In the genomic region with DNA sequence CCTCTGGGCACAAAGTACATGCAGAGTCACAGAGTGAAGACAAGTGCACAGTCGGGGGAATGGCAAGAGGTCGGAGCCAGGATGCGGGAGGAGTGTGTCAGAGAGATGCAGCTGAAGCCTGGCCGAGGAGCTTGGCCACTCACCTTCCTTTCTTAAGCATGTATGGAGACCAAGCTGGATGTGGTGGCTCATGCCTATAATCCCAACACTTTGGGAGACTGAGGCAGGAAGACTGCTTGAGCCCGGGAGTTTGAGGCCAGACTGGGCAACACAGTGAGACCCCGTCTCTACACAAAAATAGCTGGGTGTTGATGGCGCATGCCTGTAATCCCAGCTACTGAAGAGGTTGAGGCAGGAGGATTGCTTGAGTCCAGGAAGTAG, we compare ENCODE assay signal across 28 cellular contexts.
DNase-seq lines count a peak whose midpoint lies in the region; ATAC-seq, FAIRE-seq and TF ChIP-seq lines count a peak whose summit lies in the region.
"Had no signal": no experiment of that assay in that cellular context is flagged by ENCODE, and none has a peak within 500 bp of the region (broad histone marks: within the 10 kb centered on the region; RNA-seq: fewer than 3 reads in every experiment).

No MANE protein-coding gene starts in this region.

- H3K9me3 ChIP-seq in BLaER1, result peaks cover 2% of the 10 kb centered on the region; the same call in 1 of the 2 replicates
- H3K9me3 ChIP-seq in HEK293 (ENCODE audit: control insufficient read depth, insufficient read depth, low read depth, low read length), result no peaks in the 10 kb centered on the region
- no peaks in the 10 kb centered on the region for H3K9me3 ChIP-seq in astrocyte (ENCODE audit: insufficient read depth, low read depth, low read length)
- H3K9me3 ChIP-seq: BE2C, MG63, Peyer's patch, SJSA1 had no signal

- DNase-seq in astrocyte (ENCODE audit: low read depth), result no peak
- no peak for DNase-seq in osteocyte (ENCODE audit: extremely low spot score, unreplicated experiment)
- no peak for DNase-seq in activated naive CD8-positive, alpha-beta T cell treated with anti-CD3 and anti-CD28 coated beads, Interleukin-2, amount 50 U/mL, for 24 hours
- DNase-seq in activated T-cell treated with anti-CD3 and anti-CD28 coated beads, Interleukin-2, amount 50 U/mL, for 72 hours, result no peak
- DNase-seq: BE2C, Calu3, DMS53, Karpas-422, MG63, NCI-H1092, NCI-H1436 treated with DMSO at 0.1 percent for 48 hours, NCI-H2029 treated with DMSO at 0.1 percent for 48 hours, NCI-H2171 treated with DMSO at 0.1 percent for 48 hours, NCI-H446, NCI-H526 treated with DMSO at 0.1 percent for 48 hours had no signal

- H3K36me3 Mint-ChIP-seq in astrocyte (ENCODE audit: low read depth, unreplicated experiment) (peaks cover 21% of the 10 kb centered on the region), osteocyte (ENCODE audit: unreplicated experiment) (peaks cover 34% of the 10 kb centered on the region)
- no peaks in the 10 kb centered on the region for H3K36me3 Mint-ChIP-seq in activated naive CD8-positive, alpha-beta T cell treated with anti-CD3 and anti-CD28 coated beads, Interleukin-2, amount 50 U/mL, for 24 hours (ENCODE audit: low read depth)
- no peaks in the 10 kb centered on the region for H3K36me3 Mint-ChIP-seq in activated T-cell treated with anti-CD3 and anti-CD28 coated beads, Interleukin-2, amount 50 U/mL, for 72 hours (ENCODE audit: insufficient read depth in 2 of 2)

- H3K4me1 ChIP-seq in BLaER1 (peaks cover 85% of the 10 kb centered on the region), HEK293 (ENCODE audit: control insufficient read depth, insufficient read depth, low read length) (no peaks in the 10 kb centered on the region), astrocyte (ENCODE audit: insufficient read depth, low read length) (peaks cover 42% of the 10 kb centered on the region)
- H3K4me1 ChIP-seq: BE2C, Peyer's patch had no signal

- peaks cover 88% of the 10 kb centered on the region for H3K79me2 ChIP-seq in astrocyte (ENCODE audit: insufficient read depth, low read length)

- H3K27me3 Mint-ChIP-seq in astrocyte (ENCODE audit: low read depth, unreplicated experiment), result no peaks in the 10 kb centered on the region
- no peaks in the 10 kb centered on the region for H3K27me3 Mint-ChIP-seq in osteocyte (ENCODE audit: unreplicated experiment)
- H3K27me3 Mint-ChIP-seq in activated naive CD8-positive, alpha-beta T cell treated with anti-CD3 and anti-CD28 coated beads, Interleukin-2, amount 50 U/mL, for 24 hours, result no peaks in the 10 kb centered on the region
- no peaks in the 10 kb centered on the region for H3K27me3 Mint-ChIP-seq in activated T-cell treated with anti-CD3 and anti-CD28 coated beads, Interleukin-2, amount 50 U/mL, for 72 hours (ENCODE audit: low read depth)
- H3K27me3 Mint-ChIP-seq: IgD-negative memory B cell had no signal

- H3K27ac Mint-ChIP-seq in astrocyte (ENCODE audit: unreplicated experiment) (peak overlapping the region; percentile 34), osteocyte (ENCODE audit: unreplicated experiment) (peak overlapping the region; percentile 5)
- H3K27ac Mint-ChIP-seq in activated naive CD8-positive, alpha-beta T cell treated with anti-CD3 and anti-CD28 coated beads, Interleukin-2, amount 50 U/mL, for 24 hours, result no peak overlapping the region
- no peak overlapping the region for H3K27ac Mint-ChIP-seq in activated T-cell treated with anti-CD3 and anti-CD28 coated beads, Interleukin-2, amount 50 U/mL, for 72 hours
- H3K27ac Mint-ChIP-seq: CD4-positive, alpha-beta memory T cell; IgD-negative memory B cell had no signal

- H3K9ac ChIP-seq in BLaER1 (peak overlapping the region; percentile 40; the same call in 1 of the 2 replicates), astrocyte (ENCODE audit: low read length) (no peak overlapping the region)

- peak overlapping the region; percentile 70 for H3K27ac ChIP-seq in BLaER1
- H3K27ac ChIP-seq in HEK293 (ENCODE audit: extremely low read depth, low read depth, low read length), result no peak overlapping the region
- peak overlapping the region; percentile 52 for H3K27ac ChIP-seq in astrocyte (ENCODE audit: low read depth, low read length)
- H3K27ac ChIP-seq: Peyer's patch, SJSA1 had no signal

- peaks cover 47% of the 10 kb centered on the region for H3K4me1 Mint-ChIP-seq in astrocyte (ENCODE audit: low read depth, unreplicated experiment)
- peaks cover 38% of the 10 kb centered on the region for H3K4me1 Mint-ChIP-seq in osteocyte (ENCODE audit: unreplicated experiment)
- H3K4me1 Mint-ChIP-seq in activated naive CD8-positive, alpha-beta T cell treated with anti-CD3 and anti-CD28 coated beads, Interleukin-2, amount 50 U/mL, for 24 hours, result no peaks in the 10 kb centered on the region
- H3K4me1 Mint-ChIP-seq in activated T-cell treated with anti-CD3 and anti-CD28 coated beads, Interleukin-2, amount 50 U/mL, for 72 hours (ENCODE audit: low read depth), result no peaks in the 10 kb centered on the region

- H3K4me2 ChIP-seq in BLaER1, result peak overlapping the region; percentile 81
- no peak overlapping the region for H3K4me2 ChIP-seq in astrocyte (ENCODE audit: low read length)

- POLR2A ChIA-PET in HEK293 (lab: Yijun Ruan, JAX), result interaction anchor here (0.7 kb wide), 1 partner anchor 182 kb away, joined by 3 read pairs; a partner anchor contains a TSS

- H3K36me3 ChIP-seq in BLaER1 (peaks cover 44% of the 10 kb centered on the region), HEK293 (ENCODE audit: control insufficient read depth in 2 of 2, insufficient read depth in 1 of 2, low read length in 2 of 2) (peaks cover 0 to 22% of the 10 kb centered on the region in 2 experiments; a peak in 1 of 3 replicates), astrocyte (ENCODE audit: insufficient read depth, low read length) (peaks cover 17% of the 10 kb centered on the region)
- H3K36me3 ChIP-seq: BE2C had no signal

- no peak overlapping the region; the same call in 1 of the 2 replicates for H3K4me3 ChIP-seq in BLaER1
- no peak overlapping the region for H3K4me3 ChIP-seq in HEK293 (ENCODE audit: low read depth, low read length)
- H3K4me3 ChIP-seq in astrocyte (ENCODE audit: insufficient read depth, low read depth, low read length), result no peak overlapping the region
- H3K4me3 ChIP-seq: MG63, Peyer's patch, SJSA1 had no signal

- ATAC-seq in activated naive CD8-positive, alpha-beta T cell treated with anti-CD3 and anti-CD28 coated beads, Interleukin-2, amount 50 U/mL, for 24 hours, result no peak
- ATAC-seq in HG03175 (IDR thresholded peaks at IDR 0.05; ENCODE audit: unreplicated experiment) (no peak), HG02852 (IDR thresholded peaks at IDR 0.05; ENCODE audit: unreplicated experiment) (no peak)
- no peak for ATAC-seq in activated T-cell treated with anti-CD3 and anti-CD28 coated beads, Interleukin-2, amount 50 U/mL, for 72 hours (replicated peaks in 1 of 2)

- H3K27me3 ChIP-seq in BLaER1, result no peaks in the 10 kb centered on the region
- H3K27me3 ChIP-seq in astrocyte (ENCODE audit: insufficient read depth, low read length), result no peaks in the 10 kb centered on the region
- H3K27me3 ChIP-seq: BE2C, MG63, Peyer's patch, SJSA1 had no signal

- no peak overlapping the region for H2AFZ ChIP-seq in astrocyte (ENCODE audit: low read depth, low read length)

- TF ChIP-seq CTCF in HEK293 (tag by site-specific recombination; IDR thresholded peaks at IDR 0.05) (no peak), astrocyte (IDR thresholded peaks at IDR 0.05; ENCODE audit: insufficient read depth, low read depth, low read length) (no peak), osteocyte (IDR thresholded peaks at IDR 0.05) (no peak)

- CTCF ChIA-PET in HEK293 (lab: Yijun Ruan, JAX), result interaction anchor here (0.5 to 1.2 kb wide), 3 partner anchors 17 to 713 kb away, joined by 3 to 7 read pairs (median 6); no protein-coding TSS in a partner anchor

- FAIRE-seq in astrocyte (lab: Jason Lieb, UNC), result no peak
- FAIRE-seq: A204.1, GM12892, GM18507, H54 had no signal

- no peak overlapping the region for H3K4me3 Mint-ChIP-seq in astrocyte (ENCODE audit: unreplicated experiment)
- no peak overlapping the region for H3K4me3 Mint-ChIP-seq in osteocyte (ENCODE audit: unreplicated experiment)
- H3K4me3 Mint-ChIP-seq in activated naive CD8-positive, alpha-beta T cell treated with anti-CD3 and anti-CD28 coated beads, Interleukin-2, amount 50 U/mL, for 24 hours, result no peak overlapping the region
- no peak overlapping the region for H3K4me3 Mint-ChIP-seq in activated T-cell treated with anti-CD3 and anti-CD28 coated beads, Interleukin-2, amount 50 U/mL, for 72 hours
- H3K4me3 Mint-ChIP-seq: CD4-positive, alpha-beta memory T cell; IgD-negative memory B cell had no signal

- H3K9me3 Mint-ChIP-seq in astrocyte (ENCODE audit: unreplicated experiment) (no peaks in the 10 kb centered on the region), osteocyte (ENCODE audit: unreplicated experiment) (no peaks in the 10 kb centered on the region)
- H3K9me3 Mint-ChIP-seq in activated naive CD8-positive, alpha-beta T cell treated with anti-CD3 and anti-CD28 coated beads, Interleukin-2, amount 50 U/mL, for 24 hours, result no peaks in the 10 kb centered on the region
- H3K9me3 Mint-ChIP-seq in activated T-cell treated with anti-CD3 and anti-CD28 coated beads, Interleukin-2, amount 50 U/mL, for 72 hours, result no peaks in the 10 kb centered on the region
- H3K9me3 Mint-ChIP-seq: CD4-positive, alpha-beta memory T cell; HFFc6; IgD-negative memory B cell had no signal

- H4K20me1 ChIP-seq in BLaER1 (no peaks in the 10 kb centered on the region), astrocyte (ENCODE audit: insufficient read depth, low read length) (peaks cover 36% of the 10 kb centered on the region)

TF ChIP-seq in HEK293, 187 proteins besides CTCF, POLR2A, EP300 and RAD21:
- peak; percentile 58; the same call in 1 of the 2 replicates for TF ChIP-seq ZNF121 (tag by site-specific recombination; IDR thresholded peaks at IDR 0.05)
- TF ChIP-seq ZNF138 (tag by site-specific recombination; IDR thresholded peaks at IDR 0.05; ENCODE audit: borderline replicate concordance), result no peak
- no peak for TF ChIP-seq ZNF629 (tag by site-specific recombination; IDR thresholded peaks at IDR 0.05)
- TF ChIP-seq ZNF114 (tag by site-specific recombination; IDR thresholded peaks at IDR 0.05), result no peak
- no peak for TF ChIP-seq ZNF530 (tag by site-specific recombination; IDR thresholded peaks at IDR 0.05; ENCODE audit: low read depth)

Comparison
In these comparisons a context has a peak if more than half of its experiments do, and no peak if none do; other contexts are left out.
1. H3K27ac Mint-ChIP-seq: peak in astrocyte (single experiment) and osteocyte (single experiment); none in activated naive CD8-positive, alpha-beta T cell treated with anti-CD3 and anti-CD28 coated beads, Interleukin-2, amount 50 U/mL, for 24 hours (single experiment) and activated T-cell treated with anti-CD3 and anti-CD28 coated beads, Interleukin-2, amount 50 U/mL, for 72 hours (single experiment).